ENCODE assay signal across 1 cellular context in genomic region chr22:40531951-40532900, GRCh38.
TF ChIP-seq lines count a peak whose summit lies in the region.

No MANE protein-coding gene starts in this region.

TF ChIP-seq in GM12878, 131 proteins besides CTCF, POLR2A, EP300 and RAD21 (continued from another document):
- no peak for TF ChIP-seq USF2 (IDR thresholded peaks at IDR 0.05; ENCODE audit: borderline replicate concordance, low read depth, low read length)
- no peak for TF ChIP-seq MYB (IDR thresholded peaks at IDR 0.05; ENCODE audit: borderline replicate concordance, low read depth, low read length)
- TF ChIP-seq NFIC (IDR thresholded peaks at IDR 0.05; ENCODE audit: low read depth, low read length), result peak; percentile 29; the same call in 1 of the 2 replicates
- TF ChIP-seq POU2F2 (IDR thresholded peaks at IDR 0.05; ENCODE audit: borderline replicate concordance, low read depth, low read length), result peak; percentile 77; the same call in 1 of the 3 replicates
TF ChIP-seq in GM12878: peak in this region for 5.
